ENCODE assay signal across 36 cellular contexts in genomic region chr20:43440531-43440930, GRCh38.
"Had no signal": no experiment of that assay in that cellular context is flagged by ENCODE, and none has a peak within 500 bp of the region (broad histone marks: within the 10 kb centered on the region; RNA-seq: fewer than 3 reads in every experiment).

No MANE protein-coding gene starts in this region.

- H3K27ac Mint-ChIP-seq: activated B cell treated with CpG ODN at 0.5 μM for 24 hours; activated CD4-positive, alpha-beta memory T cell treated with anti-CD3 and anti-CD28 coated beads for 36 hours; activated CD4-positive, alpha-beta T cell treated with anti-CD3 and anti-CD28 coated beads, Interleukin-2, amount 10 ng/mL, durations not matched to agents 24 days and 14 days; activated CD8-positive, alpha-beta memory T cell treated with anti-CD3 and anti-CD28 coated beads, Interleukin-2, amount 10 ng/mL, durations not matched to agents 7 days and 5 days; activated CD8-positive, alpha-beta T cell treated with anti-CD3 and anti-CD28 coated beads for 36 hours; activated naive CD4-positive, alpha-beta T cell treated with anti-CD3 and anti-CD28 coated beads for 36 hours; activated naive CD4-positive, alpha-beta T cell treated with anti-CD3 and anti-CD28 coated beads, Interleukin-2, amount 50 U/mL, for 72 hours; activated naive CD8-positive, alpha-beta T cell treated with anti-CD3 and anti-CD28 coated beads for 36 hours; activated T-helper 1 cell treated with anti-CD3 and anti-CD28 coated beads, Interleukin-12 subunit alpha, Interleukin-12 subunit beta, Interleukin-2, Interleukin-4 antibody, amounts not matched to agents 30 ng/mL and 10 ng/mL and 1 ng/mL, durations not matched to agents 14 hours and 24 hours and 36 hours; activated T-helper 17 cell treated with anti-CD3 and anti-CD28 coated beads, Interleukin-2, amount 50 U/mL, for 72 hours; T-cell; T-helper 17 cell; T-helper 2 cell treated with Interferon-gamma antibody and Interleukin-4, amounts not matched to agents 5 μg/mL and 100 μg/mL, for 36 hours had no signal

- H3K4me1 ChIP-seq: adrenal gland, body of pancreas, breast epithelium had no signal

- H3K36me3 Mint-ChIP-seq: activated CD4-positive, alpha-beta memory T cell treated with anti-CD3 and anti-CD28 coated beads for 36 hours; activated CD8-positive, alpha-beta memory T cell treated with anti-CD3 and anti-CD28 coated beads, Interleukin-2, amount 10 ng/mL, durations not matched to agents 7 days and 5 days; activated naive CD4-positive, alpha-beta T cell treated with anti-CD3 and anti-CD28 coated beads, Interleukin-2, amount 50 U/mL, for 72 hours; activated naive CD8-positive, alpha-beta T cell treated with anti-CD3 and anti-CD28 coated beads for 36 hours; T-cell had no signal

- DNase-seq: activated B cell treated with CpG ODN at 0.5 μM for 24 hours; activated CD4-positive, alpha-beta memory T cell treated with anti-CD3 and anti-CD28 coated beads for 36 hours; activated CD4-positive, alpha-beta T cell treated with anti-CD3 and anti-CD28 coated beads for 4 hours; activated CD4-positive, alpha-beta T cell treated with anti-CD3 and anti-CD28 coated beads, Interleukin-2, amount 10 ng/mL, durations not matched to agents 24 days and 14 days; activated CD4-positive, alpha-beta T cell treated with anti-CD3 and anti-CD28 coated beads, Interleukin-2, amount 50 U/mL, for 1 hour; activated CD4-positive, alpha-beta T cell treated with anti-CD3 and anti-CD28 coated beads, Interleukin-2, amount 50 U/mL, for 4 hours; activated CD4-positive, CD25-positive, alpha-beta regulatory T cell treated with anti-CD3 and anti-CD28 coated beads, Interleukin-2, amount 50 U/mL, for 72 hours; activated CD8-positive, alpha-beta memory T cell treated with anti-CD3 and anti-CD28 coated beads, Interleukin-2, amount 10 ng/mL, durations not matched to agents 7 days and 5 days; activated CD8-positive, alpha-beta T cell treated with anti-CD3 and anti-CD28 coated beads for 36 hours; activated effector memory CD4-positive, alpha-beta T cell treated with anti-CD3 and anti-CD28 coated beads, Interleukin-2, amount 50 U/mL, for 16 hours; activated gamma-delta T cell treated with Interleukin-2 at 50 U/mL for 16 hours; activated naive CD4-positive, alpha-beta T cell; activated naive CD4-positive, alpha-beta T cell treated with anti-CD3 and anti-CD28 coated beads for 36 hours; activated naive CD4-positive, alpha-beta T cell treated with anti-CD3 and anti-CD28 coated beads, Interleukin-2, amount 50 U/mL, for 16 hours; activated naive CD8-positive, alpha-beta T cell treated with anti-CD3 and anti-CD28 coated beads for 36 hours; activated T-cell treated with anti-CD3 and anti-CD28 coated beads for 4 hours; activated T-cell treated with anti-CD3 and anti-CD28 coated beads, Interleukin-2, amount 50 U/mL, for 1 hour; activated T-cell treated with anti-CD3 and anti-CD28 coated beads, Interleukin-2, amount 50 U/mL, for 4 hours; activated T-cell treated with anti-CD3 and anti-CD28 coated beads, Interleukin-2, amount 50 U/mL, for 72 hours; amniotic stem cell; aorta; body of pancreas; brain microvascular endothelial cell; central memory CD4-positive, alpha-beta T cell; T-cell; T-helper 17 cell; T-helper 9 cell had no signal

- H3K4me1 Mint-ChIP-seq: activated T-helper 17 cell treated with anti-CD3 and anti-CD28 coated beads, Interleukin-2, amount 50 U/mL, for 72 hours had no signal

- H3K4me3 ChIP-seq: adrenal gland, body of pancreas, breast epithelium had no signal

- H3K27me3 ChIP-seq: adrenal gland, brain microvascular endothelial cell had no signal

- H3K9me3 Mint-ChIP-seq: activated CD4-positive, alpha-beta T cell treated with anti-CD3 and anti-CD28 coated beads, Interleukin-2, amount 10 ng/mL, durations not matched to agents 24 days and 14 days; activated naive CD4-positive, alpha-beta T cell treated with anti-CD3 and anti-CD28 coated beads, Interleukin-2, amount 50 U/mL, for 72 hours; activated naive CD8-positive, alpha-beta T cell treated with anti-CD3 and anti-CD28 coated beads for 36 hours; activated T-cell treated with anti-CD3 and anti-CD28 coated beads, Interleukin-2, amount 50 U/mL, for 4 hours; activated T-helper 1 cell treated with anti-CD3 and anti-CD28 coated beads, Interleukin-12 subunit alpha, Interleukin-12 subunit beta, Interleukin-2, Interleukin-4 antibody, amounts not matched to agents 30 ng/mL and 10 ng/mL and 1 ng/mL, durations not matched to agents 14 hours and 24 hours and 36 hours; activated T-helper 17 cell treated with anti-CD3 and anti-CD28 coated beads, Interleukin-2, amount 50 U/mL, for 72 hours; T-cell had no signal

- H3K4me3 Mint-ChIP-seq: activated B cell treated with CpG ODN at 0.5 μM for 24 hours; activated CD4-positive, alpha-beta memory T cell treated with anti-CD3 and anti-CD28 coated beads for 36 hours; activated CD4-positive, alpha-beta T cell treated with anti-CD3 and anti-CD28 coated beads, Interleukin-2, amount 10 ng/mL, durations not matched to agents 24 days and 14 days; activated CD8-positive, alpha-beta memory T cell treated with anti-CD3 and anti-CD28 coated beads, Interleukin-2, amount 10 ng/mL, durations not matched to agents 7 days and 5 days; activated CD8-positive, alpha-beta T cell treated with anti-CD3 and anti-CD28 coated beads for 36 hours; activated naive CD4-positive, alpha-beta T cell treated with anti-CD3 and anti-CD28 coated beads for 36 hours; activated naive CD8-positive, alpha-beta T cell treated with anti-CD3 and anti-CD28 coated beads for 36 hours; activated T-cell treated with anti-CD3 and anti-CD28 coated beads, Interleukin-2, amount 50 U/mL, for 4 hours; activated T-cell treated with anti-CD3 and anti-CD28 coated beads, Interleukin-2, amount 50 U/mL, for 72 hours; activated T-helper 1 cell treated with anti-CD3 and anti-CD28 coated beads, Interleukin-12 subunit alpha, Interleukin-12 subunit beta, Interleukin-2, Interleukin-4 antibody, amounts not matched to agents 30 ng/mL and 10 ng/mL and 1 ng/mL, durations not matched to agents 14 hours and 24 hours and 36 hours; activated T-helper 17 cell treated with anti-CD3 and anti-CD28 coated beads, Interleukin-2, amount 50 U/mL, for 72 hours; T-cell; T-helper 17 cell; T-helper 2 cell treated with Interferon-gamma antibody and Interleukin-4, amounts not matched to agents 5 μg/mL and 100 μg/mL, for 36 hours had no signal

- H3K9me3 ChIP-seq: adrenal gland, body of pancreas, breast epithelium had no signal

- FAIRE-seq: astrocyte, TTC549 had no signal

- H3K36me3 ChIP-seq: adrenal gland, brain microvascular endothelial cell, breast epithelium had no signal

- H3K27me3 Mint-ChIP-seq: activated CD4-positive, alpha-beta T cell treated with anti-CD3 and anti-CD28 coated beads, Interleukin-2, amount 10 ng/mL, durations not matched to agents 24 days and 14 days; activated CD8-positive, alpha-beta T cell treated with anti-CD3 and anti-CD28 coated beads for 36 hours; activated T-helper 17 cell treated with anti-CD3 and anti-CD28 coated beads, Interleukin-2, amount 50 U/mL, for 72 hours had no signal

- ATAC-seq: activated CD8-positive, alpha-beta memory T cell treated with anti-CD3 and anti-CD28 coated beads, Interleukin-2, amount 10 ng/mL, durations not matched to agents 7 days and 5 days; activated CD8-positive, alpha-beta T cell treated with anti-CD3 and anti-CD28 coated beads for 36 hours; activated naive CD4-positive, alpha-beta T cell treated with anti-CD3 and anti-CD28 coated beads, Interleukin-2, amount 50 U/mL, for 72 hours; activated T-cell treated with anti-CD3 and anti-CD28 coated beads, Interleukin-2, amount 50 U/mL, for 4 hours; activated T-cell treated with anti-CD3 and anti-CD28 coated beads, Interleukin-2, amount 50 U/mL, for 72 hours; activated T-helper 17 cell treated with anti-CD3 and anti-CD28 coated beads, Interleukin-2, amount 50 U/mL, for 72 hours; body of pancreas; T-cell; T-helper 17 cell had no signal

- H3K27ac ChIP-seq: adrenal gland, body of pancreas, brain microvascular endothelial cell, breast epithelium, VCaP had no signal
